ENCODE assay signal across 19 cellular contexts in genomic region chr3:75332784-75333183, GRCh38.
"Had no signal": no experiment of that assay in that cellular context is flagged by ENCODE, and none has a peak within 500 bp of the region (broad histone marks: within the 10 kb centered on the region; RNA-seq: fewer than 3 reads in every experiment).

No MANE protein-coding gene starts in this region.

- H3K9me3 Mint-ChIP-seq: activated naive CD4-positive, alpha-beta T cell treated with anti-CD3 and anti-CD28 coated beads for 36 hours; activated naive CD8-positive, alpha-beta T cell treated with anti-CD3 and anti-CD28 coated beads, Interleukin-2, amount 50 U/mL, for 24 hours; activated T-helper 17 cell treated with anti-CD3 and anti-CD28 coated beads, Interleukin-2, amount 50 U/mL, for 72 hours; central memory CD8-positive, alpha-beta T cell had no signal

- H3K4me3 ChIP-seq: body of pancreas, coronary artery had no signal

- H3K27ac Mint-ChIP-seq: activated naive CD4-positive, alpha-beta T cell treated with anti-CD3 and anti-CD28 coated beads for 36 hours; activated naive CD8-positive, alpha-beta T cell treated with anti-CD3 and anti-CD28 coated beads, Interleukin-2, amount 50 U/mL, for 24 hours; activated T-helper 17 cell treated with anti-CD3 and anti-CD28 coated beads, Interleukin-2, amount 50 U/mL, for 72 hours had no signal

- H3K9me3 ChIP-seq: body of pancreas had no signal

- DNase-seq: activated CD4-positive, alpha-beta T cell treated with anti-CD3 and anti-CD28 coated beads, Interleukin-2, amount 50 U/mL, for 1 hour; activated CD8-positive, alpha-beta memory T cell treated with anti-CD3 and anti-CD28 coated beads for 24 hours; activated naive CD4-positive, alpha-beta T cell treated with anti-CD3 and anti-CD28 coated beads for 36 hours; activated naive CD8-positive, alpha-beta T cell treated with anti-CD3 and anti-CD28 coated beads, Interleukin-2, amount 50 U/mL, for 24 hours; effector CD4-positive, alpha-beta T cell; left colon; midbrain; retina; stimulated activated CD4-positive, alpha-beta T cell treated with anti-CD3 and anti-CD28 coated beads, Interleukin-12 subunit alpha, Interleukin-12 subunit beta, amount 100 ng/mL, for 4 hours; stimulated activated CD4-positive, alpha-beta T cell treated with anti-CD3 and anti-CD28 coated beads, Interleukin-2, amount 100 ng/mL, for 24 hours; T-helper 1 cell; T1000 had no signal

- H3K27ac ChIP-seq: body of pancreas, coronary artery had no signal

- H3K4me3 Mint-ChIP-seq: activated naive CD4-positive, alpha-beta T cell treated with anti-CD3 and anti-CD28 coated beads for 36 hours; activated naive CD8-positive, alpha-beta T cell treated with anti-CD3 and anti-CD28 coated beads, Interleukin-2, amount 50 U/mL, for 24 hours; activated T-helper 17 cell treated with anti-CD3 and anti-CD28 coated beads, Interleukin-2, amount 50 U/mL, for 72 hours; central memory CD8-positive, alpha-beta T cell had no signal

- ATAC-seq: activated CD4-positive, CD25-positive, alpha-beta regulatory T cell treated with anti-CD3 and anti-CD28 coated beads, Interleukin-2, amount 50 U/mL, for 24 hours; activated naive CD8-positive, alpha-beta T cell treated with anti-CD3 and anti-CD28 coated beads, Interleukin-2, amount 50 U/mL, for 24 hours; activated T-helper 17 cell treated with anti-CD3 and anti-CD28 coated beads, Interleukin-2, amount 50 U/mL, for 72 hours; body of pancreas; left colon had no signal

- FAIRE-seq: endothelial cell of umbilical vein, islet of Langerhans had no signal

- H3K4me1 Mint-ChIP-seq: activated naive CD8-positive, alpha-beta T cell treated with anti-CD3 and anti-CD28 coated beads, Interleukin-2, amount 50 U/mL, for 24 hours; activated T-helper 17 cell treated with anti-CD3 and anti-CD28 coated beads, Interleukin-2, amount 50 U/mL, for 72 hours; central memory CD8-positive, alpha-beta T cell had no signal

- H3K27me3 ChIP-seq: body of pancreas had no signal
